Comparison of ENCODE assay signal across 1 cellular context in genomic region chr17:49554694-49555494, GRCh38.
TF ChIP-seq lines count a peak whose summit lies in the region.

No MANE protein-coding gene starts in this region.

TF ChIP-seq in HEK293, 187 proteins besides CTCF, POLR2A, EP300 and RAD21 (continued from another document):
- no peak for TF ChIP-seq REST (tag by site-specific recombination; IDR thresholded peaks at IDR 0.05)
- TF ChIP-seq ZNF132 (tag by site-specific recombination; IDR thresholded peaks at IDR 0.05; ENCODE audit: borderline replicate concordance), result no peak
